In the genomic region with DNA sequence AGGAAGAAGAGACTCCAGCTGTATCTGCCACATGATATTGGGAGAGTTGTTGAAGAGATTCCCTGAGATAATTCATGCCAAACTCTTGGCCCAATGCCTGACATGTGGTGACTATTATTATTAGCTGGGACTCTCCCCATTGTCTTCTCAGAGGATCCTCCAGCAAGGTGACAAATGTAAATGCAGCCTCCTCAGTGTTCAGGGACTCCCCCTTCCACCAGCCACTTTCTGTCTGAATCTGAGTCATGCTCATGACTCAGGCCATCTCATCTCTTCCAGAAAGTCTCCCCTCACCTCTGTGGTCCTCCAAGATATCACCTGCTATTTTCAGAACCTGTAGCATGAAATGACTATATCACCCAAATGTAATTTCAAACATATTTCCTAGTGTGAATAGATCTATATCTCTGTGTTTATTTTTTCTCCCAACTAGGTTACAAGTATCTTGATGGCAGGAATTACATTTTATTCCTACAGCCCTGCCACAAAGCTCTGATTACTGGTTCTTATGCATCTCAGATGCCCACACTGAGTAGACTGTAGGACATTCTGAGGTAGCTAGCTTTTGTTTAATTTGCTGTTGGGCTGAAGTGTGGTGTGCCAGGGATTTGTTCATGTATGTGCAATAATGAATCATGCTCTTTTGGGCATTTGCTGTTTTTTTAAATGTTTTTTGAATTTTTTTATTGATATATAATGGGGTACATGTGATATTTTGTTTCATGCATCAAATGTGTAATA, we compare ENCODE assay signal across 9 cellular contexts.
DNase-seq lines count a peak whose midpoint lies in the region; ATAC-seq and TF ChIP-seq lines count a peak whose summit lies in the region.
"Had no signal": no experiment of that assay in that cellular context is flagged by ENCODE, and none has a peak within 500 bp of the region (broad histone marks: within the 10 kb centered on the region; RNA-seq: fewer than 3 reads in every experiment).

No MANE protein-coding gene starts in this region.

- TF ChIP-seq CTCF in Calu3 (IDR thresholded peaks at IDR 0.05; ENCODE audit: unreplicated experiment) = no peak
- TF ChIP-seq CTCF in endothelial cell (IDR thresholded peaks at IDR 0.05; ENCODE audit: unreplicated experiment) = no peak
- TF ChIP-seq CTCF in progenitor cell of endocrine pancreas (IDR thresholded peaks at IDR 0.05; ENCODE audit: unreplicated experiment) = no peak
- TF ChIP-seq CTCF in CD4-positive, alpha-beta T cell (IDR thresholded peaks at IDR 0.05) = no peak

- no peak overlapping the region for H3K27ac ChIP-seq in CD4-positive, alpha-beta T cell (ENCODE audit: low read depth, low read length)
- H3K27ac ChIP-seq: skin epidermis had no signal

- H3K27me3 ChIP-seq in CD4-positive, alpha-beta T cell (ENCODE audit: control insufficient read depth, insufficient read depth, low read length) = no peaks in the 10 kb centered on the region

- BruUV-seq in Calu3 (replicated peaks; lab: Mats Ljungman, UMichigan) = no TSS peak

- H3K27ac Mint-ChIP-seq in Calu3 (ENCODE audit: unreplicated experiment) = peak overlapping the region; percentile 59
- peak overlapping the region; percentile 96 for H3K27ac Mint-ChIP-seq in activated naive CD4-positive, alpha-beta T cell treated with anti-CD3 and anti-CD28 coated beads, Interleukin-2, amount 50 U/mL, for 24 hours
- no peak overlapping the region for H3K27ac Mint-ChIP-seq in endothelial cell (ENCODE audit: unreplicated experiment)
- no peak overlapping the region for H3K27ac Mint-ChIP-seq in progenitor cell of endocrine pancreas
- no peak overlapping the region for H3K27ac Mint-ChIP-seq in CD4-positive, alpha-beta T cell

- DNase-seq in Calu3 = peak; percentile 23
- DNase-seq in stimulated activated CD8-positive, alpha-beta memory T cell treated with anti-CD3 and anti-CD28 coated beads, Interleukin-12 subunit alpha, Interleukin-12 subunit beta, amount 100 ng/mL, for 24 hours (ENCODE audit: extremely low read depth) = peak; percentile 27
- no peak for DNase-seq in endothelial cell (ENCODE audit: low spot score)
- no peak for DNase-seq in progenitor cell of endocrine pancreas (ENCODE audit: low spot score, unreplicated experiment)
- DNase-seq in CD4-positive, alpha-beta T cell = no peak

- H3K36me3 Mint-ChIP-seq in Calu3 (ENCODE audit: insufficient read depth, unreplicated experiment) (no peaks in the 10 kb centered on the region), endothelial cell (ENCODE audit: low read depth, unreplicated experiment) (no peaks in the 10 kb centered on the region), progenitor cell of endocrine pancreas (ENCODE audit: insufficient read depth) (no peaks in the 10 kb centered on the region)
- no peaks in the 10 kb centered on the region for H3K36me3 Mint-ChIP-seq in activated naive CD4-positive, alpha-beta T cell treated with anti-CD3 and anti-CD28 coated beads, Interleukin-2, amount 50 U/mL, for 24 hours
- H3K36me3 Mint-ChIP-seq in CD4-positive, alpha-beta T cell (ENCODE audit: low read depth) = no peaks in the 10 kb centered on the region

- H3K4me3 Mint-ChIP-seq in Calu3 (ENCODE audit: low read depth, unreplicated experiment) (no peak overlapping the region), endothelial cell (ENCODE audit: unreplicated experiment) (no peak overlapping the region), progenitor cell of endocrine pancreas (ENCODE audit: low read depth) (no peak overlapping the region)
- no peak overlapping the region for H3K4me3 Mint-ChIP-seq in activated naive CD4-positive, alpha-beta T cell treated with anti-CD3 and anti-CD28 coated beads, Interleukin-2, amount 50 U/mL, for 24 hours
- no peak overlapping the region for H3K4me3 Mint-ChIP-seq in CD4-positive, alpha-beta T cell

- H3K4me1 Mint-ChIP-seq in Calu3 (ENCODE audit: low read depth, unreplicated experiment) = peaks cover 46% of the 10 kb centered on the region
- peaks cover 50% of the 10 kb centered on the region for H3K4me1 Mint-ChIP-seq in activated naive CD4-positive, alpha-beta T cell treated with anti-CD3 and anti-CD28 coated beads, Interleukin-2, amount 50 U/mL, for 24 hours
- H3K4me1 Mint-ChIP-seq in endothelial cell (ENCODE audit: unreplicated experiment) = no peaks in the 10 kb centered on the region
- H3K4me1 Mint-ChIP-seq in progenitor cell of endocrine pancreas (ENCODE audit: low read depth) = peaks cover 5% of the 10 kb centered on the region
- H3K4me1 Mint-ChIP-seq in CD4-positive, alpha-beta T cell (ENCODE audit: low read depth) = no peaks in the 10 kb centered on the region

- H3K9me3 Mint-ChIP-seq in Calu3 (ENCODE audit: low read depth, unreplicated experiment) = no peaks in the 10 kb centered on the region
- no peaks in the 10 kb centered on the region for H3K9me3 Mint-ChIP-seq in activated naive CD4-positive, alpha-beta T cell treated with anti-CD3 and anti-CD28 coated beads, Interleukin-2, amount 50 U/mL, for 24 hours
- H3K9me3 Mint-ChIP-seq in endothelial cell (ENCODE audit: unreplicated experiment) = no peaks in the 10 kb centered on the region
- H3K9me3 Mint-ChIP-seq in progenitor cell of endocrine pancreas (ENCODE audit: low read depth) = no peaks in the 10 kb centered on the region
- no peaks in the 10 kb centered on the region for H3K9me3 Mint-ChIP-seq in CD4-positive, alpha-beta T cell

- H3K27me3 Mint-ChIP-seq in Calu3 (ENCODE audit: unreplicated experiment) (no peaks in the 10 kb centered on the region), endothelial cell (ENCODE audit: unreplicated experiment) (no peaks in the 10 kb centered on the region), progenitor cell of endocrine pancreas (no peaks in the 10 kb centered on the region)
- H3K27me3 Mint-ChIP-seq in activated naive CD4-positive, alpha-beta T cell treated with anti-CD3 and anti-CD28 coated beads, Interleukin-2, amount 50 U/mL, for 24 hours = no peaks in the 10 kb centered on the region
- H3K27me3 Mint-ChIP-seq in CD4-positive, alpha-beta T cell = peaks cover 11% of the 10 kb centered on the region

- POLR2A ChIA-PET in CD4-positive, alpha-beta T cell (lab: Charles Lee) = interaction anchor here (0.6 kb wide), 1 partner anchor 29 kb away, joined by 3 read pairs; no protein-coding TSS in a partner anchor

- ATAC-seq in GM21381 (IDR thresholded peaks at IDR 0.05; ENCODE audit: unreplicated experiment) (peak; percentile 88), HG03558 (IDR thresholded peaks at IDR 0.05; ENCODE audit: extremely low read depth, unreplicated experiment) (peak; percentile 89)
- no peak for ATAC-seq in CD4-positive, alpha-beta T cell (ENCODE audit: poor library complexity)

- CTCF ChIA-PET in Calu3 (lab: Charles Lee) = no interaction called here
- CTCF ChIA-PET in CD4-positive, alpha-beta T cell (lab: Charles Lee) = no interaction called here

- no peaks in the 10 kb centered on the region for H3K9me3 ChIP-seq in CD4-positive, alpha-beta T cell (ENCODE audit: control insufficient read depth, low read length)

- intact Hi-C loops in Calu3 (cut with micrococcal nuclease; ENCODE audit: unreplicated experiment) = no loop called here
- intact Hi-C loops in CD4-positive, alpha-beta T cell (cut with DNase I, micrococcal nuclease) = no loop called here

Comparison
In these comparisons a context has a peak if more than half of its experiments do, and no peak if none do; other contexts are left out.
1. DNase-seq: peak in Calu3 (single experiment) and stimulated activated CD8-positive, alpha-beta memory T cell treated with anti-CD3 and anti-CD28 coated beads, Interleukin-12 subunit alpha, Interleukin-12 subunit beta, amount 100 ng/mL, for 24 hours (single experiment); none in endothelial cell (single experiment), progenitor cell of endocrine pancreas (single experiment) and CD4-positive, alpha-beta T cell (0 of 10).
2. H3K27ac Mint-ChIP-seq: peak in Calu3 (single experiment) and activated naive CD4-positive, alpha-beta T cell treated with anti-CD3 and anti-CD28 coated beads, Interleukin-2, amount 50 U/mL, for 24 hours (single experiment); none in endothelial cell (single experiment), progenitor cell of endocrine pancreas (single experiment) and CD4-positive, alpha-beta T cell (single experiment).